1 cellular context compared by ENCODE assay signal in the genomic region with DNA sequence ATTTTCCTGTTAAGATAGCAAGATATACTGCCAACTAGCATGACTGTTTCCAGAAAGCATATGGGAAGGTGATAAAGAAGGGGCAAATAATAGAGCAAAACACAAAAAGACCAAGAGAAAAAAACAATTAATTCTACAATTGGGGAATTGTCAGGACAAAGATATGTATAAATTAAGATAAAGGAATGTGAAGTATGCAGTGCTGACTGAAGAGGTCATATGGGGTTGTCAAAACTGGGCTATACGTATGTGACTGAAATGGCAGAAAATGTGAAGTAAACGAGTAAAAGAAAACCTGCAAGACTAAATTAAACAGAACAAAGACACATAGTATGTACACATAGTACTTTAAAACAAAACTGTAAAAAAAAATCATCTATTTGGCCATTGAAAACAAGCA.
TF ChIP-seq lines count a peak whose summit lies in the region.

No MANE protein-coding gene starts in this region.

TF ChIP-seq in GM23338, 12 proteins besides CTCF, POLR2A, EP300 and RAD21 (continued from another document):
- TF ChIP-seq, protein P1, sequence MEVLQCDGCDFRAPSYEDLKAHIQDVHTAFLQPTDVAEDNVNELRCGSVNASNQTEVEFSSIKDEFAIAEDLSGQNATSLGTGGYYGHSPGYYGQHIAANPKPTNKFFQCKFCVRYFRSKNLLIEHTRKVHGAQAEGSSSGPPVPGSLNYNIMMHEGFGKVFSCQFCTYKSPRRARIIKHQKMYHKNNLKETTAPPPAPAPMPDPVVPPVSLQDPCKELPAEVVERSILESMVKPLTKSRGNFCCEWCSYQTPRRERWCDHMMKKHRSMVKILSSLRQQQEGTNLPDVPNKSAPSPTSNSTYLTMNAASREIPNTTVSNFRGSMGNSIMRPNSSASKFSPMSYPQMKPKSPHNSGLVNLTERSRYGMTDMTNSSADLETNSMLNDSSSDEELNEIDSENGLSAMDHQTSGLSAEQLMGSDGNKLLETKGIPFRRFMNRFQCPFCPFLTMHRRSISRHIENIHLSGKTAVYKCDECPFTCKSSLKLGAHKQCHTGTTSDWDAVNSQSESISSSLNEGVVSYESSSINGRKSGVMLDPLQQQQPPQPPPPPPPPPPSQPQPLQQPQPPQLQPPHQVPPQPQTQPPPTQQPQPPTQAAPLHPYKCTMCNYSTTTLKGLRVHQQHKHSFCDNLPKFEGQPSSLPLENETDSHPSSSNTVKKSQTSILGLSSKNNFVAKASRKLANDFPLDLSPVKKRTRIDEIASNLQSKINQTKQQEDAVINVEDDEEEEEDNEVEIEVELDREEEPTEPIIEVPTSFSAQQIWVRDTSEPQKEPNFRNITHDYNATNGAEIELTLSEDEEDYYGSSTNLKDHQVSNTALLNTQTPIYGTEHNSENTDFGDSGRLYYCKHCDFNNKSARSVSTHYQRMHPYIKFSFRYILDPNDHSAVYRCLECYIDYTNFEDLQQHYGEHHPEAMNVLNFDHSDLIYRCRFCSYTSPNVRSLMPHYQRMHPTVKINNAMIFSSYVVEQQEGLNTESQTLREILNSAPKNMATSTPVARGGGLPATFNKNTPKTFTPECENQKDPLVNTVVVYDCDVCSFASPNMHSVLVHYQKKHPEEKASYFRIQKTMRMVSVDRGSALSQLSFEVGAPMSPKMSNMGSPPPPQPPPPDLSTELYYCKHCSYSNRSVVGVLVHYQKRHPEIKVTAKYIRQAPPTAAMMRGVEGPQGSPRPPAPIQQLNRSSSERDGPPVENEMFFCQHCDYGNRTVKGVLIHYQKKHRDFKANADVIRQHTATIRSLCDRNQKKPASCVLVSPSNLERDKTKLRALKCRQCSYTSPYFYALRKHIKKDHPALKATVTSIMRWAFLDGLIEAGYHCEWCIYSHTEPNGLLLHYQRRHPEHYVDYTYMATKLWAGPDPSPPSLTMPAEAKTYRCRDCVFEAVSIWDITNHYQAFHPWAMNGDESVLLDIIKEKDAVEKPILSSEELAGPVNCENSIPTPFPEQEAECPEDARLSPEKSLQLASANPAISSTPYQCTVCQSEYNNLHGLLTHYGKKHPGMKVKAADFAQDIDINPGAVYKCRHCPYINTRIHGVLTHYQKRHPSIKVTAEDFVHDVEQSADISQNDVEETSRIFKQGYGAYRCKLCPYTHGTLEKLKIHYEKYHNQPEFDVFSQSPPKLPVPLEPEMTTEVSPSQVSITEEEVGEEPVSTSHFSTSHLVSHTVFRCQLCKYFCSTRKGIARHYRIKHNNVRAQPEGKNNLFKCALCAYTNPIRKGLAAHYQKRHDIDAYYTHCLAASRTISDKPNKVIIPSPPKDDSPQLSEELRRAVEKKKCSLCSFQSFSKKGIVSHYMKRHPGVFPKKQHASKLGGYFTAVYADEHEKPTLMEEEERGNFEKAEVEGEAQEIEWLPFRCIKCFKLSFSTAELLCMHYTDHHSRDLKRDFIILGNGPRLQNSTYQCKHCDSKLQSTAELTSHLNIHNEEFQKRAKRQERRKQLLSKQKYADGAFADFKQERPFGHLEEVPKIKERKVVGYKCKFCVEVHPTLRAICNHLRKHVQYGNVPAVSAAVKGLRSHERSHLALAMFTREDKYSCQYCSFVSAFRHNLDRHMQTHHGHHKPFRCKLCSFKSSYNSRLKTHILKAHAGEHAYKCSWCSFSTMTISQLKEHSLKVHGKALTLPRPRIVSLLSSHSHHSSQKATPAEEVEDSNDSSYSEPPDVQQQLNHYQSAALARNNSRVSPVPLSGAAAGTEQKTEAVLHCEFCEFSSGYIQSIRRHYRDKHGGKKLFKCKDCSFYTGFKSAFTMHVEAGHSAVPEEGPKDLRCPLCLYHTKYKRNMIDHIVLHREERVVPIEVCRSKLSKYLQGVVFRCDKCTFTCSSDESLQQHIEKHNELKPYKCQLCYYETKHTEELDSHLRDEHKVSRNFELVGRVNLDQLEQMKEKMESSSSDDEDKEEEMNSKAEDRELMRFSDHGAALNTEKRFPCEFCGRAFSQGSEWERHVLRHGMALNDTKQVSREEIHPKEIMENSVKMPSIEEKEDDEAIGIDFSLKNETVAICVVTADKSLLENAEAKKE (CRISPR knock-in tag; IDR thresholded peaks at IDR 0.05) = no peak
- TF ChIP-seq EZH2 (IDR thresholded peaks at IDR 0.05; ENCODE audit: low read depth, unreplicated experiment) = no peak
- TF ChIP-seq POLR2AphosphoS5 (IDR thresholded peaks at IDR 0.05; ENCODE audit: low read depth) = no peak
- no peak for TF ChIP-seq CREB1 (CRISPR knock-in tag; IDR thresholded peaks at IDR 0.05; ENCODE audit: low read depth)
- no peak for TF ChIP-seq STAT1 (IDR thresholded peaks at IDR 0.05; ENCODE audit: unreplicated experiment)
- no peak for TF ChIP-seq ZNF114 (CRISPR knock-in tag; IDR thresholded peaks at IDR 0.05)
- TF ChIP-seq EZH2phosphoT487 (IDR thresholded peaks at IDR 0.05; ENCODE audit: unreplicated experiment) = no peak
- no peak for TF ChIP-seq NANOG (IDR thresholded peaks at IDR 0.05; ENCODE audit: borderline replicate concordance)
- TF ChIP-seq JUNB (IDR thresholded peaks at IDR 0.05; ENCODE audit: unreplicated experiment) = no peak
TF ChIP-seq in GM23338: peak in this region for 0.
